ENCODE assay signal across 9 cellular contexts in the genomic region with DNA sequence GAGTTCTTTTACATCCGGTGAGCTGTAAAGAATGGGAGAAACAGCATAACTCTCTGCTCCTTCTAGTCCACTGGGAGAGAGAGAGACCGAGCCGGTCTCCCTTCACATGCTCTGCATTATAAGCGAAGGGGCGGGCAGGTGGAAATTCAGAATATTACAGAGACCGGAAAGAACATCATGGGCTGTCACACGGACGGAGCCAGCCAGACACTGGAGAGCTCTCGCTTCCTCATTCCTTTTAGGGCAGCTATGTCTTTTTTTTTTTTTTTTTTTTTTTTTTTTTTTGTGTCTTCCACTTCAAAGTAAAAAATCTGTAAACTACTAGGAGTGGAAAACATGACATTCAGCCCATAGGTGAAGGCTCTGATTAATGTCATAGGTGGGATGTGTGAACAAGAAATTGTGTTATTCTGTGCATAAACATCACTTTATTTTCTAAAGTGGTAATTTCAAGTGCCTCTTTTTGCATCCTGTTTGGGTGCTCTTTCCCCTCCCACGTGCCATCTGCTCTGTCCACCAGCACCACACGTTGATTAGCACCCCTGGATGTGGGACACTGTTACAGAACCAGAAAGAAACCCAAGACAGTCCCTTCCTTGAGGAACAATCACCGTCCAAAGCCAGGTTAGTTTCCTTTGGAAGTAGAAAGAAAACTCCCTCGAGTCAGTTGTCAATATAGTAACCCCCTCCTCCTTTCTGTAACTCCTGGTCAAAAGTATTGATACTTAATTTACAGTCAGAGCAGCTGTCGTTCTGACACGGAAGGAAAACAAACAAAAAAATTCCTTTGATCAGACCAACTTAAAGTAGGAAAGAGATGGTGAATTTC. TPM values are rescaled to one million over a fixed set of nuclear protein-coding genes. Genes with fewer than 3 reads are reported as not detected.
DNase-seq lines count a peak whose midpoint lies in the region; ATAC-seq and TF ChIP-seq lines count a peak whose summit lies in the region.
"Had no signal": no experiment of that assay in that cellular context is flagged by ENCODE, and none has a peak within 500 bp of the region (broad histone marks: within the 10 kb centered on the region; RNA-seq: fewer than 3 reads in every experiment).

TAGAP (minus strand) TSS at position 93 of the 829 bp plus-strand sequence. CDS start 845 bp downstream, outside the sequence.

- H3K14ac ChIP-seq in mesenchymal stem cell (ENCODE audit: low read length in 2 of 2) = no peak within 1 kb of the TSS

- WGBS in mesenchymal stem cell = 67% methylated on average over 14 of the region's 15 CpGs
- 57% methylated on average over 15 of the region's 15 CpGs for WGBS in mammary epithelial cell (ENCODE audit: low coverage, missing lambda C conversion rate)

- no peak within 1 kb of the TSS for H2AK5ac ChIP-seq in mesenchymal stem cell (ENCODE audit: low read length, severe bottlenecking)

- in situ Hi-C loops in mammary epithelial cell (cut with MboI; ENCODE audit: low sequenced_read_pairs in 2 of 2) = loop anchor here (5.0 kb wide), 1 partner anchor 62 kb away; no protein-coding TSS in a partner anchor

- no peaks in the 10 kb centered on the region for H3K4me1 ChIP-seq in mesenchymal stem cell (ENCODE audit: control insufficient read depth, insufficient read depth, low read depth, low read length)
- peaks cover 2% of the 10 kb centered on the region for H3K4me1 ChIP-seq in mammary epithelial cell (ENCODE audit: insufficient read depth, low read length)

- H3K36me3 ChIP-seq in mesenchymal stem cell (ENCODE audit: control insufficient read depth in 1 of 2, insufficient read depth in 2 of 2, low read depth in 1 of 2, low read length in 2 of 2) (no peaks in the 10 kb centered on the region), mammary epithelial cell (ENCODE audit: insufficient read depth, low read length) (no peaks in the 10 kb centered on the region)

- DNase-seq in NCI-H146 (lab: John Stamatoyannopoulos, UW) (peak; percentile 37), NCI-H146 treated with DMSO at 0.1 percent for 48 hours (lab: John Stamatoyannopoulos, UW; ENCODE audit: unreplicated experiment) (no peak), T-cell (peak; percentile 55 to 90 (median 82)), mesenchymal stem cell (no peak), mammary epithelial cell (no peak)
- peak; percentile 78 for DNase-seq in activated naive CD8-positive, alpha-beta T cell treated with anti-CD3 and anti-CD28 coated beads, Interleukin-2, amount 10 ng/mL, durations not matched to agents 7 days and 5 days
- DNase-seq in stimulated activated CD8-positive, alpha-beta memory T cell treated with anti-CD3 and anti-CD28 coated beads, Interleukin-7, amount 100 ng/mL, for 1 hour (ENCODE audit: low read depth in 2 of 2) = peak; percentile 65 to 72

- H3K9me3 ChIP-seq in mesenchymal stem cell (ENCODE audit: control insufficient read depth, low read length) (no peaks in the 10 kb centered on the region), mammary epithelial cell (replicated peaks; ENCODE audit: insufficient read depth, low read length) (no peaks in the 10 kb centered on the region)

- no peak within 1 kb of the TSS for H3K4me2 ChIP-seq in mesenchymal stem cell (ENCODE audit: low read length, poor library complexity, severe bottlenecking)
- no peak within 1 kb of the TSS for H3K4me2 ChIP-seq in mammary epithelial cell (ENCODE audit: insufficient read depth, low read depth, low read length)

- peaks cover 34 to 60% of the 10 kb centered on the region in 2 experiments for H3K27me3 ChIP-seq in mesenchymal stem cell (ENCODE audit: control insufficient read depth in 1 of 2, insufficient read depth in 1 of 2, low read length in 2 of 2)
- H3K27me3 ChIP-seq in mammary epithelial cell (ENCODE audit: insufficient read depth, low read length) = no peaks in the 10 kb centered on the region

- no peak within 1 kb of the TSS for H2BK15ac ChIP-seq in mesenchymal stem cell (ENCODE audit: low read depth, poor library complexity, severe bottlenecking)

- peak; percentile 81 for ATAC-seq in HG03108 (IDR thresholded peaks at IDR 0.05; ENCODE audit: unreplicated experiment)
- peak; percentile 80 to 83 (median 81) for ATAC-seq in T-cell (replicated peaks in 1 of 4)
- peak; percentile 88 for ATAC-seq in activated naive CD8-positive, alpha-beta T cell treated with anti-CD3 and anti-CD28 coated beads, Interleukin-2, amount 10 ng/mL, durations not matched to agents 7 days and 5 days (ENCODE audit: low read depth)

- H3K4me3 Mint-ChIP-seq in T-cell = peak within 1 kb of the TSS; percentile 96 to 98 (median 96)
- peak within 1 kb of the TSS; percentile 97 for H3K4me3 Mint-ChIP-seq in activated naive CD8-positive, alpha-beta T cell treated with anti-CD3 and anti-CD28 coated beads, Interleukin-2, amount 10 ng/mL, durations not matched to agents 7 days and 5 days

- no peak within 1 kb of the TSS for H2BK120ac ChIP-seq in mesenchymal stem cell (ENCODE audit: low read depth, low read length)

- H3K27me3 Mint-ChIP-seq in T-cell = no peaks in the 10 kb centered on the region
- no peaks in the 10 kb centered on the region for H3K27me3 Mint-ChIP-seq in activated naive CD8-positive, alpha-beta T cell treated with anti-CD3 and anti-CD28 coated beads, Interleukin-2, amount 10 ng/mL, durations not matched to agents 7 days and 5 days

- H3K79me1 ChIP-seq in mesenchymal stem cell (replicated peaks; ENCODE audit: low read length, poor library complexity, severe bottlenecking) = no peaks in the 10 kb centered on the region

- H3K27ac Mint-ChIP-seq in T-cell = peak within 1 kb of the TSS; percentile 98
- peak within 1 kb of the TSS; percentile 96 for H3K27ac Mint-ChIP-seq in activated naive CD8-positive, alpha-beta T cell treated with anti-CD3 and anti-CD28 coated beads, Interleukin-2, amount 10 ng/mL, durations not matched to agents 7 days and 5 days

- H3K4me1 Mint-ChIP-seq in T-cell = peaks cover 54 to 60% (median 59%) of the 10 kb centered on the region in 3 donors
- peaks cover 53% of the 10 kb centered on the region for H3K4me1 Mint-ChIP-seq in activated naive CD8-positive, alpha-beta T cell treated with anti-CD3 and anti-CD28 coated beads, Interleukin-2, amount 10 ng/mL, durations not matched to agents 7 days and 5 days

- H3K18ac ChIP-seq in mesenchymal stem cell (ENCODE audit: low read depth in 1 of 2, low read length in 2 of 2) = no peak within 1 kb of the TSS

- no peak within 1 kb of the TSS for H3K27ac ChIP-seq in mesenchymal stem cell (ENCODE audit: low read length, poor library complexity, severe bottlenecking)
- H3K27ac ChIP-seq in mammary epithelial cell (ENCODE audit: insufficient read depth, low read depth, low read length) = no peak within 1 kb of the TSS

- no peak for TF ChIP-seq CTCF in mammary epithelial cell (conservative IDR thresholded peaks at IDR 0.05 in 1 of 2, IDR thresholded peaks at IDR 0.05 in 1 of 2; ENCODE audit: extremely low read depth in 1 of 2, insufficient read depth in 1 of 2, low read depth in 1 of 2, low read length in 2 of 2)

- H4K91ac ChIP-seq in mesenchymal stem cell (ENCODE audit: low read length) = no peak within 1 kb of the TSS

- H3K4me3 ChIP-seq in mesenchymal stem cell (ENCODE audit: insufficient read depth in 1 of 2, low read depth in 1 of 2, low read length in 2 of 2) (peak within 1 kb of the TSS in 1 of 2 experiments; percentile 27), mammary epithelial cell (replicated peaks in 1 of 3; ENCODE audit: insufficient read depth in 1 of 3, low read depth in 2 of 3, low read length in 3 of 3) (no peak within 1 kb of the TSS)

- no peak within 1 kb of the TSS for H2AFZ ChIP-seq in mesenchymal stem cell (ENCODE audit: low read depth, low read length)
- H2AFZ ChIP-seq in mammary epithelial cell (ENCODE audit: low read depth, low read length) = no peak within 1 kb of the TSS

- no peaks in the 10 kb centered on the region for H3K9me3 Mint-ChIP-seq in T-cell
- no peaks in the 10 kb centered on the region for H3K9me3 Mint-ChIP-seq in activated naive CD8-positive, alpha-beta T cell treated with anti-CD3 and anti-CD28 coated beads, Interleukin-2, amount 10 ng/mL, durations not matched to agents 7 days and 5 days

- no peak within 1 kb of the TSS for H3K4ac ChIP-seq in mesenchymal stem cell (ENCODE audit: low read depth in 1 of 2, low read length in 2 of 2)

- dilution Hi-C loops in mammary epithelial cell (cut with HindIII; ENCODE audit: low sequenced_read_pairs) = loop anchor here (5.0 kb wide), 1 partner anchor 38 kb away; no protein-coding TSS in a partner anchor

- intact Hi-C loops in mammary epithelial cell (cut with micrococcal nuclease) = no loop called here

- POLR2A ChIA-PET in T-cell (lab: Charles Lee) = interaction anchor here (0.6 to 4.9 kb wide), 30 partner anchors 8 to 863 kb away, joined by 3 to 95 read pairs (median 4); partner anchors contain the start of gene EZR (in 1 of the 2)
- POLR2A ChIA-PET in activated naive CD8-positive, alpha-beta T cell treated with anti-CD3 and anti-CD28 coated beads, Interleukin-2, amount 10 ng/mL, durations not matched to agents 7 days and 5 days (lab: Charles Lee) = interaction anchor here (0.6 to 9.5 kb wide), 24 partner anchors 9 to 925 kb away, joined by 3 to 312 read pairs (median 5); partner anchors contain the start of gene RSPH3

- no peak within 1 kb of the TSS for H4K8ac ChIP-seq in mesenchymal stem cell (ENCODE audit: low read length)

- H3K23ac ChIP-seq in mesenchymal stem cell (ENCODE audit: low read length in 2 of 2) = no peak within 1 kb of the TSS

- no peak within 1 kb of the TSS for H2BK5ac ChIP-seq in mesenchymal stem cell (ENCODE audit: low read depth, low read length, poor library complexity, severe bottlenecking)

- H3K79me2 ChIP-seq in mammary epithelial cell (ENCODE audit: insufficient read depth, low read length) = no peaks in the 10 kb centered on the region

- peaks cover 40% of the 10 kb centered on the region for H3K36me3 Mint-ChIP-seq in T-cell
- peaks cover 38% of the 10 kb centered on the region for H3K36me3 Mint-ChIP-seq in activated naive CD8-positive, alpha-beta T cell treated with anti-CD3 and anti-CD28 coated beads, Interleukin-2, amount 10 ng/mL, durations not matched to agents 7 days and 5 days

- peak within 1 kb of the TSS; percentile 48 for H3K9ac ChIP-seq in mesenchymal stem cell (ENCODE audit: low read length)
- H3K9ac ChIP-seq in mammary epithelial cell (ENCODE audit: insufficient read depth, low read length) = no peak within 1 kb of the TSS

- BruUV-seq in mammary epithelial cell (replicated peaks; lab: Mats Ljungman, UMichigan) = no TSS peak

- CTCF ChIA-PET in T-cell (lab: Charles Lee) = interaction anchor here (0.5 to 5.0 kb wide), 14 partner anchors 10 to 1961 kb away, joined by 3 to 101 read pairs (median 6); no protein-coding TSS in a partner anchor
- CTCF ChIA-PET in mammary epithelial cell (lab: Charles Lee; ENCODE audit: low non-redundant PET) = no interaction called here

- no peaks in the 10 kb centered on the region for H4K20me1 ChIP-seq in mammary epithelial cell (ENCODE audit: insufficient read depth, low read length)

- H2BK12ac ChIP-seq in mesenchymal stem cell (ENCODE audit: low read length in 2 of 2) = no peak within 1 kb of the TSS

RNA-seq across cellular contexts. Expression of gene TAGAP, which starts in this region (rescaled TPM):
- total RNA-seq in T-cell = 100 to 1,000 TPM; 110 to 224 (median 128) TPM
- total RNA-seq in activated naive CD8-positive, alpha-beta T cell treated with anti-CD3 and anti-CD28 coated beads, Interleukin-2, amount 10 ng/mL, durations not matched to agents 7 days and 5 days = 100 to 1,000 TPM; 106 to 112 TPM
- polyA plus RNA-seq in mesenchymal stem cell (2013, experiment 1 of 2) = 0.03 TPM
- not detected for polyA plus RNA-seq in mesenchymal stem cell (2013, experiment 2 of 2)
- total RNA-seq in mammary epithelial cell = under 1 TPM in 1 of 2 donors, not detected in 1; 0.33 TPM
- 0.11 TPM for polyA plus RNA-seq in mammary epithelial cell
- 1.6 TPM for polyA minus RNA-seq in mammary epithelial cell
- total RNA-seq: endothelial cell of umbilical vein had no signal
- polyA plus RNA-seq: endothelial cell of umbilical vein had no signal

Comparison
In these comparisons a context has a peak if more than half of its experiments do, and no peak if none do; other contexts are left out.
1. RNA of gene TAGAP (total RNA-seq): 110 to 224 TPM in T-cell and 106 to 112 TPM in activated naive CD8-positive, alpha-beta T cell treated with anti-CD3 and anti-CD28 coated beads, Interleukin-2, amount 10 ng/mL, durations not matched to agents 7 days and 5 days; 0.33 TPM in mammary epithelial cell; every median in the first group is over 10 times any median in the second.
2. DNase-seq: peak in NCI-H146 (single experiment), T-cell (34 of 34), activated naive CD8-positive, alpha-beta T cell treated with anti-CD3 and anti-CD28 coated beads, Interleukin-2, amount 10 ng/mL, durations not matched to agents 7 days and 5 days (single experiment) and stimulated activated CD8-positive, alpha-beta memory T cell treated with anti-CD3 and anti-CD28 coated beads, Interleukin-7, amount 100 ng/mL, for 1 hour (2 of 2); none in NCI-H146 treated with DMSO at 0.1 percent for 48 hours (single experiment), mesenchymal stem cell (single experiment) and mammary epithelial cell (single experiment).
3. Peak in every context shown above with its lines, with median percentiles within 50 percentile points of each other: ATAC-seq.